13 cellular contexts compared by ENCODE assay signal in the genomic region with DNA sequence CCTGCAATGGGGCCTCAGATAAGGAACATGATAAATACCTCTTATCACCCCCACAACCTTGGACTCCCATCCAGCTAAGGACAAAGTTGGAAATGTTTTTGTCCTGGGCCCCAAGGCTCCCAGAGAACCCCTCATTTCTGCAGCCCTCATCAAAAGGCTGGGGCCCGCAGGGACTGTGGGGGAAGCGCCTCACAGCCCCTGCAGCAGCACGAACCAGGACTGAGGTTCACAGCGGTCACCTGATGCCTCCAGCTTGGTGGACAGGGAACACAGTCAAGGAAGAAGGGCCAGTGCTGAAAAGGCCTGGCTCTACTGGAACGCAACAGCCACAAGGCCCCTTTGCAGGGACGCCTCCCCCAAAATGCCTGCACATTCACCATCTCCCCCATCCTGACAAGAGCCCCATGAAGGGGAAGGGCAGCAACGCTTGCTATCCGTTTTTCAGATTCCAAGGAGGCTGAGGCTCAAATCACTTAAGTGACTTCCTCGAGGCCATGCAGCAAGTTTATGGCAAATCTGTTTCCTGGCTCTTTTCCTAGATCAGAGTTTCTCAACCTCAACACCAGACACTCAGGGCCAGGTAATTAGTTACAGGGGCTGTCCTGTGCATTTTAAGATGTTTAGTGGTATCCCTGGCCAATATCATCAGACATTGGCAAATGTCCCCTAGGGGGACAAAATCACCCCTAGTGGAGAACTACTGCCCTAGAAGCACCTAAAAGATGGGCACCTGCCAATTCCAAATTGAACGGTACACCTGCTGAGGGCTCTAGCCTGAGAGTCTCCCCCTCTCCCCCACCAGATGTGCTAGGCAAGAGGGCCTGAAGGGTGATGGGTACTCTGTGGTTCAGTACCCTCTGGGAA. TPM values are rescaled to one million over a fixed set of nuclear protein-coding genes. Genes with fewer than 3 reads are reported as not detected.
DNase-seq lines count a peak whose midpoint lies in the region; ATAC-seq and TF ChIP-seq lines count a peak whose summit lies in the region.
"Had no signal": no experiment of that assay in that cellular context is flagged by ENCODE, and none has a peak within 500 bp of the region (broad histone marks: within the 10 kb centered on the region; RNA-seq: fewer than 3 reads in every experiment).

No MANE protein-coding gene starts in this region.

- no peaks in the 10 kb centered on the region for H3K9me3 Mint-ChIP-seq in neural progenitor cell
- H3K9me3 Mint-ChIP-seq: stimulated activated naive CD8-positive, alpha-beta T cell treated with anti-CD3 and anti-CD28 coated beads, Interleukin-15, amount 100 ng/mL, for 72 hours had no signal

- H3K23ac ChIP-seq in mesendoderm (ENCODE audit: low read length), result no peak overlapping the region

- H3K27me3 Mint-ChIP-seq in neural progenitor cell (ENCODE audit: insufficient read depth, low read depth), result peaks cover 2% of the 10 kb centered on the region
- H3K27me3 Mint-ChIP-seq: stimulated activated naive CD8-positive, alpha-beta T cell treated with anti-CD3 and anti-CD28 coated beads, Interleukin-15, amount 100 ng/mL, for 72 hours had no signal

- H2BK120ac ChIP-seq in mesendoderm (ENCODE audit: low read depth, low read length), result no peak overlapping the region

- H3K4me3 Mint-ChIP-seq in neural progenitor cell, result no peak overlapping the region
- H3K4me3 Mint-ChIP-seq: stimulated activated naive CD8-positive, alpha-beta T cell treated with anti-CD3 and anti-CD28 coated beads, Interleukin-15, amount 100 ng/mL, for 72 hours had no signal

- no peak overlapping the region for H2BK5ac ChIP-seq in mesendoderm (ENCODE audit: low read length)

- H3K4me1 ChIP-seq in right atrium auricular region, result peaks cover 0 to 99% of the 10 kb centered on the region in 2 donors
- H3K4me1 ChIP-seq in adrenal gland (replicated peaks in 1 of 2), result peaks cover 22 to 42% of the 10 kb centered on the region in 2 donors
- H3K4me1 ChIP-seq in mesendoderm (ENCODE audit: control insufficient read depth, low read depth, low read length), result peaks cover 6% of the 10 kb centered on the region
- no peaks in the 10 kb centered on the region for H3K4me1 ChIP-seq in neural progenitor cell

- H3K79me1 ChIP-seq in mesendoderm (ENCODE audit: low read length), result no peaks in the 10 kb centered on the region

- H3K4me2 ChIP-seq in mesendoderm (ENCODE audit: low read length) (no peak overlapping the region), neural progenitor cell (no peak overlapping the region)

- H3K36me3 ChIP-seq in right atrium auricular region, result no peaks in the 10 kb centered on the region
- no peaks in the 10 kb centered on the region for H3K36me3 ChIP-seq in adrenal gland (replicated peaks in 1 of 2)
- H3K36me3 ChIP-seq in mesendoderm (ENCODE audit: control insufficient read depth, insufficient read depth, low read length), result no peaks in the 10 kb centered on the region
- H3K36me3 ChIP-seq in neural progenitor cell, result no peaks in the 10 kb centered on the region

- ATAC-seq in left ventricle myocardium superior, result no peak
- ATAC-seq in GM19467 (IDR thresholded peaks at IDR 0.05; ENCODE audit: unreplicated experiment), result no peak
- ATAC-seq: PC-3; stimulated activated naive CD8-positive, alpha-beta T cell treated with anti-CD3 and anti-CD28 coated beads, Interleukin-15, amount 100 ng/mL, for 72 hours had no signal

- H4K8ac ChIP-seq in mesendoderm (ENCODE audit: low read depth, low read length), result no peak overlapping the region

- H3K4ac ChIP-seq in mesendoderm (ENCODE audit: low read depth, low read length), result no peak overlapping the region

- H4K5ac ChIP-seq in mesendoderm (ENCODE audit: low read length), result no peak overlapping the region

- H3K27me3 ChIP-seq in right atrium auricular region, result no peaks in the 10 kb centered on the region
- no peaks in the 10 kb centered on the region for H3K27me3 ChIP-seq in adrenal gland
- H3K27me3 ChIP-seq in mesendoderm (ENCODE audit: insufficient read depth, low read length, poor library complexity), result no peaks in the 10 kb centered on the region
- no peaks in the 10 kb centered on the region for H3K27me3 ChIP-seq in neural progenitor cell

- H3K9me3 ChIP-seq in right atrium auricular region (no peaks in the 10 kb centered on the region), adrenal gland (replicated peaks in 1 of 3) (no peaks in the 10 kb centered on the region), neural progenitor cell (ENCODE audit: low read depth) (no peaks in the 10 kb centered on the region)

- no peak overlapping the region for H2BK15ac ChIP-seq in mesendoderm (replicated peaks; ENCODE audit: low read depth)

- H3K9ac ChIP-seq in mesendoderm (ENCODE audit: low read length) (no peak overlapping the region), neural progenitor cell (no peak overlapping the region)
- H3K9ac ChIP-seq: GM23248 had no signal

- H3K4me1 Mint-ChIP-seq in neural progenitor cell, result peaks cover 3% of the 10 kb centered on the region

- no peak for TF ChIP-seq POLR2A in adrenal gland (IDR thresholded peaks at IDR 0.05)

- no peak overlapping the region for H3K4me3 ChIP-seq in right atrium auricular region
- H3K4me3 ChIP-seq in adrenal gland, result no peak overlapping the region
- H3K4me3 ChIP-seq in mesendoderm (ENCODE audit: low read length), result no peak overlapping the region
- no peak overlapping the region for H3K4me3 ChIP-seq in neural progenitor cell
- H3K4me3 ChIP-seq: GM23248 had no signal

- intact Hi-C loops in left ventricle myocardium superior (cut with micrococcal nuclease) (no loop called here), adrenal gland (cut with DNase I) (no loop called here)

- H3F3A ChIP-seq in neural progenitor cell (ENCODE audit: low read depth), result no peaks in the 10 kb centered on the region

- H3K79me2 ChIP-seq in mesendoderm (ENCODE audit: control insufficient read depth, insufficient read depth, low read length) (no peaks in the 10 kb centered on the region), neural progenitor cell (ENCODE audit: low read depth) (no peaks in the 10 kb centered on the region)

- no peaks in the 10 kb centered on the region for H3K36me3 Mint-ChIP-seq in neural progenitor cell

- peak overlapping the region; percentile 76 to 80 for H3K27ac ChIP-seq in right atrium auricular region
- peak overlapping the region in 3 of 5 donors; percentile 60 to 89 (median 77) for H3K27ac ChIP-seq in adrenal gland
- no peak overlapping the region for H3K27ac ChIP-seq in mesendoderm (ENCODE audit: low read depth, low read length)
- no peak overlapping the region for H3K27ac ChIP-seq in neural progenitor cell

- DNase-seq in right atrium auricular region (ENCODE audit: low spot score) (no peak), left ventricle myocardium superior (no peak), adrenal gland (peak in 1 of 7 donors; percentile 27), mesendoderm (no peak), neural progenitor cell (ENCODE audit: low spot score) (no peak), LoVo (ENCODE audit: low spot score) (no peak)
- DNase-seq in activated CD4-positive, alpha-beta T cell treated with anti-CD3 and anti-CD28 coated beads for 1 hour, result no peak
- DNase-seq: GM23248; NCI-H2081 treated with DMSO at 0.1 percent for 48 hours; PC-3; stimulated activated naive CD8-positive, alpha-beta T cell treated with anti-CD3 and anti-CD28 coated beads, Interleukin-15, amount 100 ng/mL, for 72 hours had no signal

- H2AK5ac ChIP-seq in mesendoderm (ENCODE audit: low read length), result no peak overlapping the region

- H4K20me1 ChIP-seq in neural progenitor cell (ENCODE audit: low read depth), result no peaks in the 10 kb centered on the region

- TF ChIP-seq CTCF in right atrium auricular region (IDR thresholded peaks at IDR 0.05), result no peak
- peak in 1 of 6 experiments; percentile 2 for TF ChIP-seq CTCF in adrenal gland (IDR thresholded peaks at IDR 0.05)
- TF ChIP-seq CTCF in neural progenitor cell (IDR thresholded peaks at IDR 0.05), result no peak

- no peak overlapping the region for H2AFZ ChIP-seq in neural progenitor cell (replicated peaks)
- H2AFZ ChIP-seq: GM23248 had no signal

- WGBS in adrenal gland, 4 donors, result 33 to 83% (median 64%) methylated on average over 6 to 10 of the region's 10 CpGs
- WGBS in mesendoderm (ENCODE audit: extremely low coverage, insufficient coverage, low lambda C conversion rate), result no CpG with 5 or more reads among the region's 10 CpGs

- H3K56ac ChIP-seq in mesendoderm (ENCODE audit: low read length), result peak overlapping the region; percentile 19

- no peak overlapping the region for H3K27ac Mint-ChIP-seq in neural progenitor cell
- H3K27ac Mint-ChIP-seq: stimulated activated naive CD8-positive, alpha-beta T cell treated with anti-CD3 and anti-CD28 coated beads, Interleukin-15, amount 100 ng/mL, for 72 hours had no signal

- H3K18ac ChIP-seq in mesendoderm (ENCODE audit: low read length), result no peak overlapping the region

RNA-seq across cellular contexts. Expression of a gene that starts 10.5 kb away (rescaled TPM):
- total RNA-seq in right atrium auricular region, result 10 to 100 TPM; 31.5 to 35.8 TPM
- total RNA-seq in left ventricle myocardium superior, result 50.9 TPM
- 10 to 100 TPM; 13.3 to 27.1 (median 20.2) TPM for total RNA-seq in adrenal gland
- 10 to 100 TPM in 2 of 3 donors, 1 to 10 TPM in 1; 2.1 to 47.2 (median 18.4) TPM for polyA plus RNA-seq in adrenal gland
- 0.11 TPM for polyA plus RNA-seq in mesendoderm (2013, experiment 1 of 2)
- polyA plus RNA-seq in mesendoderm (2013, experiment 2 of 2), result 0.22 TPM
- 0.13 and 0.46 TPM in 2 replicates for total RNA-seq in neural progenitor cell (ENCODE audit: low replicate concordance)

RNA-seq across cellular contexts. Expression of a gene that starts 22.3 kb away (rescaled TPM):
- total RNA-seq in right atrium auricular region (not detected), left ventricle myocardium superior (not detected), adrenal gland (1 to 10 TPM in 1 of 8 donors, under 1 TPM in 1, not detected in 6; 0.57 to 1.2 TPM), neural progenitor cell (ENCODE audit: low replicate concordance) (not detected in 2 replicates)
- polyA plus RNA-seq in adrenal gland, result 1 to 10 TPM in 2 of 3 donors, not detected in 1; 1.1 to 1.6 TPM
- 0.13 TPM for polyA plus RNA-seq in mesendoderm (2013, experiment 1 of 2)
- polyA plus RNA-seq in mesendoderm (2013, experiment 2 of 2), result 0.10 TPM
- total RNA-seq: astrocyte, GM23248, PC-3 had no signal
- polyA plus RNA-seq: GM23248 had no signal

RNA-seq across cellular contexts. Expression of a gene that starts 54.8 kb away (rescaled TPM):
- total RNA-seq in right atrium auricular region, result 1 to 10 TPM; 2.6 to 3.4 TPM
- 5.2 TPM for total RNA-seq in left ventricle myocardium superior
- 10 to 100 TPM in 1 of 8 donors, 1 to 10 TPM in 6, under 1 TPM in 1; 0.30 to 12.1 (median 5.4) TPM for total RNA-seq in adrenal gland
- 10 to 100 TPM in 2 of 3 donors, 1 to 10 TPM in 1; 2.1 to 21.2 (median 14.0) TPM for polyA plus RNA-seq in adrenal gland
- 1.7 TPM for polyA plus RNA-seq in mesendoderm (2013, experiment 1 of 2)
- 1.7 TPM for polyA plus RNA-seq in mesendoderm (2013, experiment 2 of 2)
- total RNA-seq in neural progenitor cell (ENCODE audit: low replicate concordance), result 1.9 and 5.3 TPM in 2 replicates

RNA-seq across cellular contexts. Expression of a gene that starts 55.7 kb away (rescaled TPM):
- total RNA-seq in right atrium auricular region (1 to 10 TPM; 4.3 to 5.6 TPM), left ventricle myocardium superior (3.8 TPM), adrenal gland (1 to 10 TPM in 6 of 8 donors, under 1 TPM in 1, not detected in 1; 0.28 to 7.1 (median 3.9) TPM), neural progenitor cell (ENCODE audit: low replicate concordance) (1.1 TPM in 1 of 2 replicates, not detected in the other)
- 1 to 10 TPM in 2 of 3 donors, not detected in 1; 3.6 to 5.3 TPM for polyA plus RNA-seq in adrenal gland
- polyA plus RNA-seq in mesendoderm (2013, experiment 1 of 2), result 0.03 TPM
- polyA plus RNA-seq in mesendoderm (2013, experiment 2 of 2), result 0.11 TPM
- polyA plus RNA-seq: GM23248 had no signal

Comparison
In these comparisons a context has a peak if more than half of its experiments do, and no peak if none do; other contexts are left out.
1. H3K27ac ChIP-seq: peak in right atrium auricular region (2 of 2) and adrenal gland (3 of 5); none in mesendoderm (single experiment) and neural progenitor cell (single experiment).